In genomic region chr10:34206078-34206477, GRCh38 we compare ENCODE assay signal across 1 cellular context.
TF ChIP-seq lines count a peak whose summit lies in the region.

No MANE protein-coding gene starts in this region.

TF ChIP-seq in GM23338, 12 proteins besides CTCF, POLR2A, EP300 and RAD21 (continued from another document):
- TF ChIP-seq ETS1 (IDR thresholded peaks at IDR 0.05) (no peak), ZNF462 (CRISPR knock-in tag; IDR thresholded peaks at IDR 0.05) (no peak), EZH2phosphoT487 (IDR thresholded peaks at IDR 0.05; ENCODE audit: unreplicated experiment) (no peak), JUNB (IDR thresholded peaks at IDR 0.05; ENCODE audit: unreplicated experiment) (no peak)
